Comparison of ENCODE assay signal across 8 cellular contexts in genomic region chr7:134724606-134725005, GRCh38. TPM values are rescaled to one million over a fixed set of nuclear protein-coding genes. Genes with fewer than 3 reads are reported as not detected.
A peak's percentile ranks its signal among the peaks of the same experiment; 100 is the strongest.
DNase-seq lines count a peak whose midpoint lies in the region; ATAC-seq and TF ChIP-seq lines count a peak whose summit lies in the region.

No MANE protein-coding gene starts in this region.

- H3K79me2 ChIP-seq in KMS-11 (ENCODE audit: insufficient read depth, low read depth), result no peaks in the 10 kb centered on the region
- no peaks in the 10 kb centered on the region for H3K79me2 ChIP-seq in neural progenitor cell (ENCODE audit: low read depth)

- H3K9ac ChIP-seq in KMS-11 (no peak overlapping the region), neural progenitor cell (no peak overlapping the region)

- H3K27ac ChIP-seq in KMS-11, result no peak overlapping the region
- peak overlapping the region; percentile 34 to 73 for H3K27ac ChIP-seq in breast epithelium
- no peak overlapping the region for H3K27ac ChIP-seq in neural progenitor cell
- H3K27ac ChIP-seq in caudate nucleus (ENCODE audit: low read depth, low read length), result no peak overlapping the region

- H2AFZ ChIP-seq in KMS-11 (ENCODE audit: low read depth) (no peak overlapping the region), neural progenitor cell (replicated peaks) (peak overlapping the region; percentile 80)

- no peaks in the 10 kb centered on the region for H3K27me3 Mint-ChIP-seq in neural progenitor cell (ENCODE audit: insufficient read depth, low read depth)

- no peak overlapping the region for H3K4me3 Mint-ChIP-seq in neural progenitor cell

- TF ChIP-seq CTCF in KMS-11 (conservative IDR thresholded peaks at IDR 0.05; ENCODE audit: low read depth, low read length) (peak; percentile 59), breast epithelium (IDR thresholded peaks at IDR 0.05) (no peak), neural progenitor cell (IDR thresholded peaks at IDR 0.05) (peak; percentile 57)

- no peaks in the 10 kb centered on the region for H4K20me1 ChIP-seq in KMS-11 (ENCODE audit: insufficient read depth)
- H4K20me1 ChIP-seq in neural progenitor cell (ENCODE audit: low read depth), result no peaks in the 10 kb centered on the region

- DNase-seq in DMS 273 (lab: John Stamatoyannopoulos, UW; ENCODE audit: unreplicated experiment) (peak; percentile 49), DMS 273 treated with DMSO at 0.1 percent for 48 hours (lab: John Stamatoyannopoulos, UW) (no peak), breast epithelium (ENCODE audit: low spot score in 2 of 2) (no peak), neural progenitor cell (ENCODE audit: low spot score) (peak; percentile 31), caudate nucleus (lab: John Stamatoyannopoulos, UW) (no peak), dedifferentiated amniotic fluid mesenchymal stem cell (ENCODE audit: extremely low spot score) (no peak)

- H3K4me1 ChIP-seq in KMS-11 (ENCODE audit: low read depth, poor library complexity, severe bottlenecking) (no peaks in the 10 kb centered on the region), breast epithelium (no peaks in the 10 kb centered on the region), neural progenitor cell (no peaks in the 10 kb centered on the region)

- H3K36me3 ChIP-seq in KMS-11 (ENCODE audit: insufficient read depth), result no peaks in the 10 kb centered on the region
- no peaks in the 10 kb centered on the region for H3K36me3 ChIP-seq in breast epithelium
- H3K36me3 ChIP-seq in neural progenitor cell, result no peaks in the 10 kb centered on the region

- H3K36me3 Mint-ChIP-seq in neural progenitor cell, result no peaks in the 10 kb centered on the region

- no peak overlapping the region for H3K4me2 ChIP-seq in KMS-11
- H3K4me2 ChIP-seq in neural progenitor cell, result no peak overlapping the region

- H3K4me3 ChIP-seq in KMS-11 (IDR thresholded peaks at IDR 0.05; ENCODE audit: insufficient read depth, low read depth, low read length) (no peak overlapping the region), breast epithelium (no peak overlapping the region), neural progenitor cell (no peak overlapping the region)

- H3K9me3 Mint-ChIP-seq in neural progenitor cell, result peaks cover 2% of the 10 kb centered on the region

- H3K27me3 ChIP-seq in KMS-11 (ENCODE audit: insufficient read depth, low read depth) (no peaks in the 10 kb centered on the region), breast epithelium (no peaks in the 10 kb centered on the region), neural progenitor cell (no peaks in the 10 kb centered on the region)

- TF ChIP-seq POLR2A in breast epithelium (IDR thresholded peaks at IDR 0.05), result no peak

- H3K4me1 Mint-ChIP-seq in neural progenitor cell, result peaks cover 13% of the 10 kb centered on the region

- H3K9me3 ChIP-seq in breast epithelium, result no peaks in the 10 kb centered on the region
- no peaks in the 10 kb centered on the region for H3K9me3 ChIP-seq in neural progenitor cell (ENCODE audit: low read depth)

- H3F3A ChIP-seq in neural progenitor cell (ENCODE audit: low read depth), result no peaks in the 10 kb centered on the region

- ATAC-seq in HG03521 (IDR thresholded peaks at IDR 0.05; ENCODE audit: unreplicated experiment), result no peak

- intact Hi-C loops in breast epithelium (cut with DNase I; ENCODE audit: low total_unique reads), result no loop called here

- no peak overlapping the region for H3K27ac Mint-ChIP-seq in neural progenitor cell

RNA-seq across cellular contexts. Expression of gene CALD1, which starts 54.8 kb away (rescaled TPM):
- total RNA-seq in breast epithelium (100 to 1,000 TPM; 252 to 335 (median 266) TPM), neural progenitor cell (ENCODE audit: low replicate concordance) (90.2 and 118 TPM in 2 replicates)

Comparison
In these comparisons a context has a peak if more than half of its experiments do, and no peak if none do; other contexts are left out.
1. DNase-seq: peak in DMS 273 (single experiment) and neural progenitor cell (single experiment); none in DMS 273 treated with DMSO at 0.1 percent for 48 hours (single experiment), breast epithelium (0 of 2), caudate nucleus (0 of 61) and dedifferentiated amniotic fluid mesenchymal stem cell (single experiment).
2. H3K27ac ChIP-seq: peak in breast epithelium (2 of 2); none in KMS-11 (single experiment), neural progenitor cell (single experiment) and caudate nucleus (single experiment).
3. CTCF ChIP-seq: peak in KMS-11 (single experiment) and neural progenitor cell (single experiment); none in breast epithelium (0 of 3).